17 cellular contexts compared by ENCODE assay signal in genomic region chrY:6999905-7000304, GRCh38.
DNase-seq lines count a peak whose midpoint lies in the region; ATAC-seq and TF ChIP-seq lines count a peak whose summit lies in the region.
"Had no signal": no experiment of that assay in that cellular context is flagged by ENCODE, and none has a peak within 500 bp of the region (broad histone marks: within the 10 kb centered on the region; RNA-seq: fewer than 3 reads in every experiment).

No MANE protein-coding gene starts in this region.

- no peak overlapping the region for H2AFZ ChIP-seq in OCI-LY3 (ENCODE audit: low read depth, low read length)

- H3K9ac ChIP-seq in OCI-LY3 (ENCODE audit: low read length): no peak overlapping the region; the same call in 1 of the 2 replicates
- H3K9ac ChIP-seq: BLaER1 had no signal

- H3K9me3 ChIP-seq in OCI-LY3 (ENCODE audit: insufficient read depth, low read length): no peaks in the 10 kb centered on the region
- H3K9me3 ChIP-seq in MG63: no peaks in the 10 kb centered on the region
- H3K9me3 ChIP-seq: BLaER1, SJCRH30 had no signal

- H4K20me1 ChIP-seq in OCI-LY3 (ENCODE audit: insufficient read depth, low read length): no peaks in the 10 kb centered on the region
- H4K20me1 ChIP-seq: BLaER1 had no signal

- peak overlapping the region; percentile 63 for H3K4me2 ChIP-seq in OCI-LY3 (ENCODE audit: low read length)
- H3K4me2 ChIP-seq: BLaER1 had no signal

- no peak for TF ChIP-seq CTCF in OCI-LY3 (IDR thresholded peaks at IDR 0.05; ENCODE audit: low read depth, low read length)

- H3K36me3 ChIP-seq in OCI-LY3 (replicated peaks; ENCODE audit: low read depth, low read length) (no peaks in the 10 kb centered on the region), MG63 (no peaks in the 10 kb centered on the region)
- H3K36me3 ChIP-seq: BLaER1, SJCRH30 had no signal

- no peaks in the 10 kb centered on the region for H3K79me2 ChIP-seq in OCI-LY3 (ENCODE audit: low read length)

- H3K27ac ChIP-seq in OCI-LY3 (ENCODE audit: low read length): 0 out of 2 replicates have a peak overlapping the region, but pooled peaks have one; percentile 21
- H3K27ac ChIP-seq: BLaER1, HL-60, RWPE1, SJCRH30 had no signal

- no peak for DNase-seq in MG63
- DNase-seq in NCI-H187 treated with DMSO at 0.1 percent for 48 hours (lab: John Stamatoyannopoulos, UW): no peak
- DNase-seq in NCI-H1092 (lab: John Stamatoyannopoulos, UW): no peak
- no peak for DNase-seq in T-helper 1 cell
- DNase-seq: GOT3, KG1, NCI-H1105 treated with DMSO at 0.1 percent for 48 hours, NCI-H187, NCI-H2171 treated with DMSO at 0.1 percent for 48 hours, SJCRH30, T1000 had no signal

- H3K4me3 ChIP-seq in OCI-LY3 (ENCODE audit: low read length) (peak overlapping the region; percentile 36; the same call in 1 of the 2 replicates), MG63 (no peak overlapping the region)
- H3K4me3 ChIP-seq: BLaER1, SJCRH30 had no signal

- ATAC-seq in GM18868 (IDR thresholded peaks at IDR 0.05; ENCODE audit: unreplicated experiment): peak; percentile 98
- ATAC-seq in HG02798 (IDR thresholded peaks at IDR 0.05; ENCODE audit: poor library complexity, unreplicated experiment): peak; percentile 56

- peaks cover 32% of the 10 kb centered on the region for H3K4me1 ChIP-seq in OCI-LY3 (ENCODE audit: low read length)
- H3K4me1 ChIP-seq: BLaER1, SJCRH30 had no signal

- H3K27me3 ChIP-seq in OCI-LY3 (ENCODE audit: low read depth, low read length) (no peaks in the 10 kb centered on the region), MG63 (no peaks in the 10 kb centered on the region)
- H3K27me3 ChIP-seq: BLaER1, SJCRH30 had no signal
